Comparison of ENCODE assay signal across 8 cellular contexts in genomic region chr12:111434680-111435338, GRCh38. TPM values are rescaled to one million over a fixed set of nuclear protein-coding genes. Genes with fewer than 3 reads are reported as not detected.
DNase-seq lines count a peak whose midpoint lies in the region; ATAC-seq lines count a peak whose summit lies in the region.

No MANE protein-coding gene starts in this region.

- DNase-seq in SHP77 treated with DMSO at 0.1 percent for 48 hours (lab: John Stamatoyannopoulos, UW), result peak; percentile 29
- peak; percentile 76 to 84 for DNase-seq in activated naive CD4-positive, alpha-beta T cell treated with anti-CD3 and anti-CD28 coated beads, Interleukin-2, amount 50 U/mL, for 72 hours (ENCODE audit: low spot score in 2 of 2)
- DNase-seq in right cardiac atrium, result peak; percentile 65 to 84 (median 83)
- peak; percentile 83 for DNase-seq in stimulated activated CD4-positive, alpha-beta T cell treated with anti-CD3 and anti-CD28 coated beads, Interleukin-1b, Interleukin-23, amount 100 ng/mL, for 48 hours
- no peak for DNase-seq in NCI-H187 treated with DMSO at 0.1 percent for 48 hours (lab: John Stamatoyannopoulos, UW)
- DNase-seq in SK-N-DZ (ENCODE audit: low spot score), result no peak

- peak overlapping the region; percentile 89 for H3K27ac ChIP-seq in right cardiac atrium (ENCODE audit: low read length)

- H3K36me3 Mint-ChIP-seq in activated naive CD4-positive, alpha-beta T cell treated with anti-CD3 and anti-CD28 coated beads, Interleukin-2, amount 50 U/mL, for 72 hours, result peaks cover 5 to 15% of the 10 kb centered on the region in 2 donors

- no peaks in the 10 kb centered on the region for H3K27me3 ChIP-seq in right cardiac atrium (ENCODE audit: control insufficient read depth, insufficient read depth)

- H3K27ac Mint-ChIP-seq in activated naive CD4-positive, alpha-beta T cell treated with anti-CD3 and anti-CD28 coated beads, Interleukin-2, amount 50 U/mL, for 72 hours, result peak overlapping the region; percentile 73 to 79

- ATAC-seq in GM18520 (IDR thresholded peaks at IDR 0.05; ENCODE audit: unreplicated experiment) (peak; percentile 74), HG02981 (IDR thresholded peaks at IDR 0.05; ENCODE audit: unreplicated experiment) (peak; percentile 56), right cardiac atrium (peak; percentile 47 to 67)
- ATAC-seq in activated naive CD4-positive, alpha-beta T cell treated with anti-CD3 and anti-CD28 coated beads, Interleukin-2, amount 50 U/mL, for 72 hours, result peak; percentile 83 to 84

- H3K4me3 ChIP-seq in right cardiac atrium (ENCODE audit: low read length), result peak overlapping the region; percentile 7

- no peaks in the 10 kb centered on the region for H3K9me3 Mint-ChIP-seq in activated naive CD4-positive, alpha-beta T cell treated with anti-CD3 and anti-CD28 coated beads, Interleukin-2, amount 50 U/mL, for 72 hours

- no peaks in the 10 kb centered on the region for H3K9me3 ChIP-seq in right cardiac atrium (ENCODE audit: control insufficient read depth, low read length)

- peaks cover 21% of the 10 kb centered on the region for H3K4me1 ChIP-seq in right cardiac atrium (ENCODE audit: control insufficient read depth, insufficient read depth, low read length)

- intact Hi-C loops in right cardiac atrium (cut with DNase I), result no loop called here

- 12% methylated on average over 18 of the region's 18 CpGs for WGBS in right cardiac atrium

RNA-seq across cellular contexts. Expression of gene SH2B3, which starts 29.1 kb away (rescaled TPM):
- 10 to 100 TPM; 18.0 to 24.6 TPM for total RNA-seq in activated naive CD4-positive, alpha-beta T cell treated with anti-CD3 and anti-CD28 coated beads, Interleukin-2, amount 50 U/mL, for 72 hours
- total RNA-seq in right cardiac atrium, result 10 to 100 TPM; 24.9 to 31.2 (median 29.2) TPM
- 10.3 TPM for polyA plus RNA-seq in right cardiac atrium
- 2.7 and 4.7 TPM in 2 replicates for polyA plus RNA-seq in SK-N-DZ (2014; cell fraction: cytosol; rRNA removed)
- polyA plus RNA-seq in SK-N-DZ (2014; cell fraction: nucleus; rRNA removed), result 1.7 and 2.3 TPM in 2 replicates

Comparison
In these comparisons a context has a peak if more than half of its experiments do, and no peak if none do; other contexts are left out.
1. DNase-seq: peak in SHP77 treated with DMSO at 0.1 percent for 48 hours (single experiment), activated naive CD4-positive, alpha-beta T cell treated with anti-CD3 and anti-CD28 coated beads, Interleukin-2, amount 50 U/mL, for 72 hours (2 of 2), right cardiac atrium (3 of 3) and stimulated activated CD4-positive, alpha-beta T cell treated with anti-CD3 and anti-CD28 coated beads, Interleukin-1b, Interleukin-23, amount 100 ng/mL, for 48 hours (single experiment); none in NCI-H187 treated with DMSO at 0.1 percent for 48 hours (single experiment) and SK-N-DZ (single experiment).
2. Peak in every context shown above with its lines, with median percentiles within 50 percentile points of each other: ATAC-seq.